ENCODE assay signal across 17 cellular contexts in genomic region chr2:112830469-112830868, GRCh38. TPM values are rescaled to one million over a fixed set of nuclear protein-coding genes. Genes with fewer than 3 reads are reported as not detected.
DNase-seq lines count a peak whose midpoint lies in the region; ATAC-seq and TF ChIP-seq lines count a peak whose summit lies in the region.
"Had no signal": no experiment of that assay in that cellular context is flagged by ENCODE, and none has a peak within 500 bp of the region (broad histone marks: within the 10 kb centered on the region; RNA-seq: fewer than 3 reads in every experiment).

No MANE protein-coding gene starts in this region.

- TF ChIP-seq CTCF in RWPE2 (IDR thresholded peaks at IDR 0.05; ENCODE audit: poor library complexity, severe bottlenecking) (no peak), endothelial cell (IDR thresholded peaks at IDR 0.05; ENCODE audit: unreplicated experiment) (no peak), nephron progenitor cell (IDR thresholded peaks at IDR 0.05) (no peak)

- peaks cover 44 to 79% (median 58%) of the 10 kb centered on the region in 10 experiments for H3K4me1 ChIP-seq in BLaER1 treated with 17β-estradiol and CSF1 and Interleukin-3, amounts not matched to agents 10 nM and 100 nM
- H3K4me1 ChIP-seq in RWPE2 (ENCODE audit: insufficient read depth, poor library complexity, severe bottlenecking) = peaks cover 28% of the 10 kb centered on the region
- H3K4me1 ChIP-seq: BE2C had no signal

- peaks cover 0 to 71% (median 0%) of the 10 kb centered on the region in 11 experiments; a peak in 6 of 22 replicates for H4K20me1 ChIP-seq in BLaER1 treated with 17β-estradiol and CSF1 and Interleukin-3, amounts not matched to agents 10 nM and 100 nM

- peaks cover 11% of the 10 kb centered on the region for H3K27me3 Mint-ChIP-seq in endothelial cell (ENCODE audit: unreplicated experiment)
- peaks cover 38% of the 10 kb centered on the region for H3K27me3 Mint-ChIP-seq in nephron progenitor cell (ENCODE audit: low read depth, poor library complexity)

- H3K36me3 Mint-ChIP-seq in endothelial cell (ENCODE audit: low read depth, unreplicated experiment) = peaks cover 3% of the 10 kb centered on the region
- H3K36me3 Mint-ChIP-seq in nephron progenitor cell (ENCODE audit: low read depth) = no peaks in the 10 kb centered on the region
- H3K36me3 Mint-ChIP-seq: CD4-positive, alpha-beta memory T cell had no signal

- intact Hi-C loops in Right ventricle myocardium inferior (cut with DNase I) = no loop called here

- H3K4me1 Mint-ChIP-seq in endothelial cell (ENCODE audit: unreplicated experiment) (peaks cover 49% of the 10 kb centered on the region), nephron progenitor cell (peaks cover 8% of the 10 kb centered on the region)
- H3K4me1 Mint-ChIP-seq: CD4-positive, alpha-beta memory T cell had no signal

- H3K9me3 Mint-ChIP-seq in endothelial cell (ENCODE audit: unreplicated experiment) = no peaks in the 10 kb centered on the region
- no peaks in the 10 kb centered on the region for H3K9me3 Mint-ChIP-seq in nephron progenitor cell
- H3K9me3 Mint-ChIP-seq: HFFc6 had no signal

- peak overlapping the region in 3 of 11 experiments; percentile 28 to 86 (median 85); a peak in 5 of 22 replicates for H3K9ac ChIP-seq in BLaER1 treated with 17β-estradiol and CSF1 and Interleukin-3, amounts not matched to agents 10 nM and 100 nM

- no peak for DNase-seq in RWPE2 (ENCODE audit: low spot score)
- DNase-seq in endothelial cell (ENCODE audit: low spot score) = no peak
- no peak for DNase-seq in nephron progenitor cell
- no peak for DNase-seq in Right ventricle myocardium inferior (ENCODE audit: missing footprints)
- DNase-seq: ACHN; BE2C; CD4-positive, alpha-beta memory T cell; DMS153; DMS79; GF-D8; GOT3; H7; HFFc6 had no signal

- H3K27me3 ChIP-seq in BLaER1 treated with 17β-estradiol and CSF1 and Interleukin-3, amounts not matched to agents 10 nM and 100 nM = no peaks in the 10 kb centered on the region
- no peaks in the 10 kb centered on the region for H3K27me3 ChIP-seq in RWPE2 (ENCODE audit: insufficient read depth, poor library complexity, severe bottlenecking)
- H3K27me3 ChIP-seq: BE2C had no signal

- H3K9me3 ChIP-seq in BLaER1 treated with 17β-estradiol and CSF1 and Interleukin-3, amounts not matched to agents 10 nM and 100 nM (replicated peaks in 1 of 11) = peaks cover 0 to 96% (median 86%) of the 10 kb centered on the region in 11 experiments; a peak in 19 of 22 replicates
- H3K9me3 ChIP-seq in RWPE2 (ENCODE audit: severe bottlenecking) = no peaks in the 10 kb centered on the region
- H3K9me3 ChIP-seq: BE2C had no signal

- peaks cover 55 to 70% (median 64%) of the 10 kb centered on the region in 11 experiments for H3K36me3 ChIP-seq in BLaER1 treated with 17β-estradiol and CSF1 and Interleukin-3, amounts not matched to agents 10 nM and 100 nM
- peaks cover 60% of the 10 kb centered on the region for H3K36me3 ChIP-seq in RWPE2 (ENCODE audit: low read depth)
- H3K36me3 ChIP-seq: BE2C had no signal

- H3K27ac Mint-ChIP-seq in endothelial cell (ENCODE audit: unreplicated experiment) (peak overlapping the region; percentile 27), nephron progenitor cell (no peak overlapping the region)
- H3K27ac Mint-ChIP-seq: CD4-positive, alpha-beta memory T cell; HFFc6 had no signal

- ATAC-seq in RWPE2 (ENCODE audit: low read depth) = no peak
- ATAC-seq in Right ventricle myocardium inferior = no peak
- no peak for ATAC-seq in HG02938 (IDR thresholded peaks at IDR 0.05; ENCODE audit: unreplicated experiment)
- ATAC-seq: HCT116 had no signal

- peak overlapping the region in 10 of 11 experiments; percentile 87 to 98 (median 96); a peak in 19 of 22 replicates for H3K27ac ChIP-seq in BLaER1 treated with 17β-estradiol and CSF1 and Interleukin-3, amounts not matched to agents 10 nM and 100 nM
- H3K27ac ChIP-seq in RWPE2 (ENCODE audit: poor library complexity, severe bottlenecking) = peak overlapping the region; percentile 83

- H3K4me2 ChIP-seq in BLaER1 treated with 17β-estradiol and CSF1 and Interleukin-3, amounts not matched to agents 10 nM and 100 nM = peak overlapping the region in 9 of 11 experiments; percentile 10 to 92 (median 89); a peak in 15 of 22 replicates

- H3K4me3 Mint-ChIP-seq in endothelial cell (ENCODE audit: unreplicated experiment) (peak overlapping the region; percentile 9), nephron progenitor cell (no peak overlapping the region)
- H3K4me3 Mint-ChIP-seq: CD4-positive, alpha-beta memory T cell; HFFc6 had no signal

- H3K4me3 ChIP-seq in BLaER1 treated with 17β-estradiol and CSF1 and Interleukin-3, amounts not matched to agents 10 nM and 100 nM = peak overlapping the region in 7 of 10 experiments; percentile 3 to 74 (median 68); a peak in 8 of 20 replicates
- H3K4me3 ChIP-seq in RWPE2 (ENCODE audit: severe bottlenecking) = no peak overlapping the region

RNA-seq across cellular contexts. Expression of gene IL1B, which starts 6.1 kb away (rescaled TPM):
- not detected for total RNA-seq in endothelial cell (ENCODE audit: unreplicated experiment)
- not detected for total RNA-seq in Right ventricle myocardium inferior
- total RNA-seq: H7 had no signal

RNA-seq across cellular contexts. Expression of gene IL1A, which starts 46.2 kb away (rescaled TPM):
- total RNA-seq in endothelial cell (ENCODE audit: unreplicated experiment) (0.26 TPM), Right ventricle myocardium inferior (not detected)
- total RNA-seq: HT-29 had no signal
